ENCODE assay signal across 23 cellular contexts in genomic region chr4:14920759-14921313, GRCh38.
DNase-seq lines count a peak whose midpoint lies in the region; ATAC-seq, FAIRE-seq and TF ChIP-seq lines count a peak whose summit lies in the region.
"Had no signal": no experiment of that assay in that cellular context is flagged by ENCODE, and none has a peak within 500 bp of the region (broad histone marks: within the 10 kb centered on the region; RNA-seq: fewer than 3 reads in every experiment).

No MANE protein-coding gene starts in this region.

- H3K4me2 ChIP-seq in HepG2 (ENCODE audit: low read depth, low read length): no peak overlapping the region
- H3K4me2 ChIP-seq: hepatocyte, PC-9 had no signal

- POLR2A ChIA-PET in HepG2 (lab: Yijun Ruan, JAX): no interaction called here

- in situ Hi-C loops in HepG2 (cut with HindIII; ENCODE audit: extremely low pct_ligation_motif_present, low pct_unique_long_range_greater_than_20kb): no loop called here

- H2AFZ ChIP-seq in HepG2 (ENCODE audit: low read length): no peak overlapping the region
- H2AFZ ChIP-seq: hepatocyte, PC-9 had no signal

- TF ChIP-seq POLR2A in HepG2 (IDR thresholded peaks at IDR 0.05; ENCODE audit: insufficient read depth in 1 of 2, low read depth in 2 of 2, low read length in 2 of 2): no peak

- H3K9me3 ChIP-seq in RWPE2 (ENCODE audit: severe bottlenecking) (no peaks in the 10 kb centered on the region), HepG2 (ENCODE audit: low read length) (no peaks in the 10 kb centered on the region), thoracic aorta (no peaks in the 10 kb centered on the region)
- H3K9me3 ChIP-seq: mucosa of descending colon, prostate gland, tibial nerve had no signal

- WGBS in HepG2 (ENCODE audit: low lambda C conversion rate): 62% methylated on average over 3 of the region's 3 CpGs

- no peak for TF ChIP-seq RAD21 in HepG2 (CRISPR knock-in tag; IDR thresholded peaks at IDR 0.05)

- intact Hi-C loops in HepG2 (cut with micrococcal nuclease; ENCODE audit: unreplicated experiment): no loop called here

- H3K4me1 ChIP-seq in RWPE2 (ENCODE audit: insufficient read depth, poor library complexity, severe bottlenecking) (no peaks in the 10 kb centered on the region), HepG2 (ENCODE audit: insufficient read depth, low read length) (no peaks in the 10 kb centered on the region), thoracic aorta (ENCODE audit: control insufficient read depth in 1 of 2, low read depth in 2 of 2) (no peaks in the 10 kb centered on the region)
- H3K4me1 ChIP-seq: prostate gland, tibial nerve had no signal

- ATAC-seq in RWPE2 (ENCODE audit: low read depth): peak; percentile 37; the same call in 1 of the 3 replicates
- peak; percentile 73 for ATAC-seq in HepG2
- ATAC-seq in thoracic aorta (ENCODE audit: insufficient number of reproducible peaks, low FRiP score, low read depth): peak; percentile 59
- ATAC-seq in GM19023 (IDR thresholded peaks at IDR 0.05; ENCODE audit: unreplicated experiment): no peak
- ATAC-seq: foreskin keratinocyte, HCT116, mucosa of descending colon had no signal

- H3K79me2 ChIP-seq in HepG2 (ENCODE audit: insufficient read depth, low read length): no peaks in the 10 kb centered on the region
- H3K79me2 ChIP-seq: hepatocyte had no signal

- DNase-seq in stimulated activated CD4-positive, alpha-beta T cell treated with anti-CD3 and anti-CD28 coated beads, Interleukin-15, amount 100 ng/mL, for 24 hours: peak; percentile 4
- no peak for DNase-seq in stimulated activated CD4-positive, alpha-beta T cell treated with anti-CD3 and anti-CD28 coated beads, Interleukin-2, amount 100 ng/mL, for 48 hours
- DNase-seq in RWPE2 (ENCODE audit: low spot score) (no peak), HepG2 (ENCODE audit: low spot score) (no peak), thoracic aorta (ENCODE audit: low spot score) (no peak), NCI-H226 (no peak), foreskin melanocyte (no peak)
- DNase-seq: activated T-cell treated with anti-CD3 and anti-CD28 coated beads for 4 hours; DMS153; effector CD4-positive, alpha-beta T cell; foreskin keratinocyte; GF-D8; MM.1S; mucosa of descending colon; NCI-H2227 treated with DMSO at 0.1 percent for 48 hours; PC-9; SHP77 treated with DMSO at 0.1 percent for 48 hours; stimulated activated CD4-positive, alpha-beta T cell treated with anti-CD3 and anti-CD28 coated beads, Interleukin-2, amount 100 ng/mL, for 24 hours had no signal

- TF ChIP-seq EP300 in HepG2 (IDR thresholded peaks at IDR 0.05; ENCODE audit: low read depth in 2 of 2, low read length in 2 of 2): no peak
- no peak for TF ChIP-seq EP300 in HepG2 (CRISPR knock-in tag; IDR thresholded peaks at IDR 0.05; ENCODE audit: borderline replicate concordance)

- BruUV-seq in HepG2 (replicated peaks; lab: Mats Ljungman, UMichigan): no TSS peak

- no peak overlapping the region for H3K27ac ChIP-seq in RWPE2 (ENCODE audit: poor library complexity, severe bottlenecking)
- H3K27ac ChIP-seq in HepG2 (ENCODE audit: extremely low read length, insufficient read depth, low read length): no peak overlapping the region
- no peak overlapping the region for H3K27ac ChIP-seq in thoracic aorta
- H3K27ac ChIP-seq: foreskin keratinocyte, hepatocyte, PC-9, prostate gland, tibial nerve had no signal

- H3K36me3 ChIP-seq in RWPE2 (ENCODE audit: low read depth): no peaks in the 10 kb centered on the region
- no peaks in the 10 kb centered on the region for H3K36me3 ChIP-seq in HepG2 (replicated peaks in 1 of 2; ENCODE audit: control insufficient read depth in 1 of 2, insufficient read depth in 2 of 2, low read length in 2 of 2)
- no peaks in the 10 kb centered on the region for H3K36me3 ChIP-seq in thoracic aorta
- H3K36me3 ChIP-seq: prostate gland, tibial nerve had no signal

- FAIRE-seq in HepG2 (lab: Jason Lieb, UNC): no peak

- H3K9ac ChIP-seq in HepG2 (ENCODE audit: insufficient read depth, low read depth, low read length): no peak overlapping the region

- no peaks in the 10 kb centered on the region for H3K27me3 ChIP-seq in RWPE2 (ENCODE audit: insufficient read depth, poor library complexity, severe bottlenecking)
- H3K27me3 ChIP-seq in HepG2 (ENCODE audit: control insufficient read depth in 1 of 2, insufficient read depth in 2 of 2, low read length in 2 of 2): no peaks in the 10 kb centered on the region
- H3K27me3 ChIP-seq in thoracic aorta (replicated peaks; ENCODE audit: insufficient read depth): no peaks in the 10 kb centered on the region
- H3K27me3 ChIP-seq: foreskin keratinocyte, hepatocyte, tibial nerve had no signal

- no peaks in the 10 kb centered on the region for H4K20me1 ChIP-seq in HepG2 (ENCODE audit: insufficient read depth, low read length)

- TF ChIP-seq CTCF in RWPE2 (IDR thresholded peaks at IDR 0.05; ENCODE audit: poor library complexity, severe bottlenecking) (no peak), HepG2 (CRISPR knock-in tag; IDR thresholded peaks at IDR 0.05) (no peak), thoracic aorta (IDR thresholded peaks at IDR 0.05) (no peak)

- CTCF ChIA-PET in HepG2 (lab: Yijun Ruan, JAX; ENCODE audit: low intra/inter-chr PET ratio, low total read pairs): no interaction called here

- H3K4me3 ChIP-seq in RWPE2 (ENCODE audit: severe bottlenecking) (no peak overlapping the region), HepG2 (replicated peaks in 1 of 3; ENCODE audit: insufficient read depth in 1 of 3, low read depth in 2 of 3, low read length in 3 of 3) (no peak overlapping the region), thoracic aorta (no peak overlapping the region)
- H3K4me3 ChIP-seq: hepatocyte, mucosa of descending colon, PC-9, prostate gland, tibial nerve had no signal

TF ChIP-seq in HepG2, 621 proteins besides CTCF, POLR2A, EP300 and RAD21:
- TF ChIP-seq NR0B2 (CRISPR knock-in tag; IDR thresholded peaks at IDR 0.05) (no peak), ZNF567 (CRISPR knock-in tag; IDR thresholded peaks at IDR 0.05; ENCODE audit: borderline replicate concordance) (no peak), ZNF674 (CRISPR knock-in tag; IDR thresholded peaks at IDR 0.05; ENCODE audit: low read depth) (no peak), HINFP (CRISPR knock-in tag; IDR thresholded peaks at IDR 0.05; ENCODE audit: low read depth) (no peak), ETS1 (CRISPR knock-in tag; IDR thresholded peaks at IDR 0.05) (no peak), SP5 (CRISPR knock-in tag; IDR thresholded peaks at IDR 0.05; ENCODE audit: borderline replicate concordance, low read depth) (no peak), ZNF549 (CRISPR knock-in tag; IDR thresholded peaks at IDR 0.05) (no peak), IRF2 (CRISPR knock-in tag; IDR thresholded peaks at IDR 0.05) (no peak), THAP8 (CRISPR knock-in tag; IDR thresholded peaks at IDR 0.05; ENCODE audit: borderline replicate concordance) (no peak), ZNF543 (CRISPR knock-in tag; IDR thresholded peaks at IDR 0.05) (no peak)
